8 cellular contexts compared by ENCODE assay signal in genomic region chr4:55947254-55947882, GRCh38. TPM values are rescaled to one million over a fixed set of nuclear protein-coding genes. Genes with fewer than 3 reads are reported as not detected.
A peak's percentile ranks its signal among the peaks of the same experiment; 100 is the strongest.
DNase-seq lines count a peak whose midpoint lies in the region; ATAC-seq and TF ChIP-seq lines count a peak whose summit lies in the region.

No MANE protein-coding gene starts in this region.

- H3K36me3 Mint-ChIP-seq in activated CD4-positive, alpha-beta memory T cell treated with anti-CD3 and anti-CD28 coated beads for 36 hours, result peaks cover 17% of the 10 kb centered on the region

- peaks cover 0 to 26% (median 10%) of the 10 kb centered on the region in 4 donors for H3K4me1 ChIP-seq in tibial nerve

- POLR2A ChIA-PET in activated CD4-positive, alpha-beta memory T cell treated with anti-CD3 and anti-CD28 coated beads for 36 hours (lab: Charles Lee), result interaction anchor here (1.5 to 3.4 kb wide), 4 partner anchors 9 to 489 kb away, joined by 4 to 25 read pairs (median 9); partner anchors contain the start of genes AASDH, PAICS and PPAT

- no peaks in the 10 kb centered on the region for H3K9me3 ChIP-seq in tibial nerve

- DNase-seq in GF-D8 (lab: John Stamatoyannopoulos, UW), result peak; percentile 74
- peak; percentile 35 for DNase-seq in activated CD4-positive, alpha-beta memory T cell treated with anti-CD3 and anti-CD28 coated beads for 36 hours
- peak; percentile 60 for DNase-seq in left kidney (ENCODE audit: low read depth, low spot score)
- DNase-seq in tibial nerve (ENCODE audit: low spot score in 2 of 2), result no peak
- no peak for DNase-seq in NCI-H1092 (lab: John Stamatoyannopoulos, UW)
- no peak for DNase-seq in superior temporal gyrus (ENCODE audit: extremely low spot score)

- TF ChIP-seq CTCF in tibial nerve (IDR thresholded peaks at IDR 0.05), result no peak

- H3K27ac Mint-ChIP-seq in activated CD4-positive, alpha-beta memory T cell treated with anti-CD3 and anti-CD28 coated beads for 36 hours, result peak overlapping the region; percentile 91

- peak overlapping the region in 3 of 4 donors; percentile 86 to 92 (median 91) for H3K27ac ChIP-seq in tibial nerve

- no peak for TF ChIP-seq POLR2A in tibial nerve (IDR thresholded peaks at IDR 0.05)

- H3K36me3 ChIP-seq in tibial nerve, result no peaks in the 10 kb centered on the region

- peaks cover 13% of the 10 kb centered on the region for H3K9me3 Mint-ChIP-seq in activated CD4-positive, alpha-beta memory T cell treated with anti-CD3 and anti-CD28 coated beads for 36 hours

- no peaks in the 10 kb centered on the region for H3K27me3 Mint-ChIP-seq in activated CD4-positive, alpha-beta memory T cell treated with anti-CD3 and anti-CD28 coated beads for 36 hours

- 18 to 20% methylated on average over 6 of the region's 6 CpGs for WGBS in tibial nerve, 2 donors

- H3K4me3 Mint-ChIP-seq in activated CD4-positive, alpha-beta memory T cell treated with anti-CD3 and anti-CD28 coated beads for 36 hours, result peak overlapping the region; percentile 80

- ATAC-seq in GM21381 (IDR thresholded peaks at IDR 0.05; ENCODE audit: unreplicated experiment), result peak; percentile 26
- ATAC-seq in HG03575 (IDR thresholded peaks at IDR 0.05; ENCODE audit: extremely low read depth, insufficient number of reproducible peaks, low FRiP score, unreplicated experiment), result peak; percentile 24

- peaks cover 31% of the 10 kb centered on the region for H3K4me1 Mint-ChIP-seq in activated CD4-positive, alpha-beta memory T cell treated with anti-CD3 and anti-CD28 coated beads for 36 hours (ENCODE audit: low read depth)

- CTCF ChIA-PET in activated CD4-positive, alpha-beta memory T cell treated with anti-CD3 and anti-CD28 coated beads for 36 hours (lab: Charles Lee), result interaction anchor here (0.5 to 2.9 kb wide), 7 partner anchors 47 to 762 kb away, joined by 3 to 17 read pairs (median 6); no protein-coding TSS in a partner anchor

- peak overlapping the region in 3 of 4 donors; percentile 59 to 89 (median 79) for H3K4me3 ChIP-seq in tibial nerve

- TF ChIP-seq EP300 in tibial nerve (IDR thresholded peaks at IDR 0.05), result no peak

- intact Hi-C loops in activated CD4-positive, alpha-beta memory T cell treated with anti-CD3 and anti-CD28 coated beads for 36 hours (cut with micrococcal nuclease), result loop anchor here (5.0 to 10.0 kb wide), 4 partner anchors 80 to 877 kb away; partner anchors contain the start of gene SPINK2

- no peaks in the 10 kb centered on the region for H3K27me3 ChIP-seq in tibial nerve

RNA-seq across cellular contexts. Expression of gene CEP135, which starts 1.4 kb away (rescaled TPM):
- total RNA-seq in activated CD4-positive, alpha-beta memory T cell treated with anti-CD3 and anti-CD28 coated beads for 36 hours, result 10 to 100 TPM; 15.5 to 16.8 TPM
- total RNA-seq in tibial nerve, result 1 to 10 TPM; 3.5 to 9.6 (median 8.9) TPM

Comparison
In these comparisons a context has a peak if more than half of its experiments do, and no peak if none do; other contexts are left out.
1. DNase-seq: peak in GF-D8 (single experiment), activated CD4-positive, alpha-beta memory T cell treated with anti-CD3 and anti-CD28 coated beads for 36 hours (single experiment) and left kidney (single experiment); none in tibial nerve (0 of 2), NCI-H1092 (single experiment) and superior temporal gyrus (single experiment).